Comparison of ENCODE assay signal across 31 cellular contexts in genomic region chr2:150856596-150857281, GRCh38.
"Had no signal": no experiment of that assay in that cellular context is flagged by ENCODE, and none has a peak within 500 bp of the region (broad histone marks: within the 10 kb centered on the region; RNA-seq: fewer than 3 reads in every experiment).

No MANE protein-coding gene starts in this region.

- H3K36me3 ChIP-seq: adrenal gland, heart right ventricle, left ventricle myocardium inferior, neutrophil, ovary, right lobe of liver, thyroid gland, upper lobe of right lung had no signal

- H3K27ac ChIP-seq: adrenal gland, body of pancreas, coronary artery, dorsolateral prefrontal cortex, heart right ventricle, left ventricle myocardium inferior, neutrophil, ovary, right lobe of liver, thyroid gland, upper lobe of right lung had no signal

- H3K27me3 ChIP-seq: adrenal gland, body of pancreas, heart right ventricle, neutrophil, ovary, right lobe of liver, thyroid gland, upper lobe of right lung had no signal

- DNase-seq: activated CD4-positive, alpha-beta T cell treated with anti-CD3 and anti-CD28 coated beads for 4 hours; activated CD4-positive, alpha-beta T cell treated with anti-CD3 and anti-CD28 coated beads, Interleukin-2, amount 50 U/mL, for 4 hours; activated CD8-positive, alpha-beta memory T cell treated with anti-CD3 and anti-CD28 coated beads, Interleukin-2, amount 50 U/mL, for 4 hours; activated effector memory CD4-positive, alpha-beta T cell treated with anti-CD3 and anti-CD28 coated beads, Interleukin-2, amount 50 U/mL, for 16 hours; activated naive CD4-positive, alpha-beta T cell treated with anti-CD3 and anti-CD28 coated beads for 36 hours; activated naive CD8-positive, alpha-beta T cell treated with anti-CD3 and anti-CD28 coated beads for 36 hours; activated T-cell treated with anti-CD3 and anti-CD28 coated beads, Interleukin-2, amount 50 U/mL, for 1 hour; adrenal gland; aorta; body of pancreas; dorsolateral prefrontal cortex; effector memory CD4-positive, alpha-beta T cell; foreskin melanocyte; heart right ventricle; left ventricle myocardium inferior; naive B cell; nephron progenitor cell; ovary; right lobe of liver; stimulated activated CD4-positive, alpha-beta T cell treated with anti-CD3 and anti-CD28 coated beads, Interleukin-12 subunit alpha, Interleukin-12 subunit beta, amount 100 ng/mL, for 4 hours; stimulated activated CD4-positive, alpha-beta T cell treated with anti-CD3 and anti-CD28 coated beads, Interleukin-4, amount 100 ng/mL, for 24 hours; stimulated activated naive CD8-positive, alpha-beta T cell treated with anti-CD3 and anti-CD28 coated beads, Interleukin-15, amount 100 ng/mL, for 72 hours; substantia nigra; thyroid gland; upper lobe of right lung had no signal

- H3K36me3 Mint-ChIP-seq: activated naive CD8-positive, alpha-beta T cell treated with anti-CD3 and anti-CD28 coated beads for 36 hours; naive B cell; stimulated activated effector memory CD8-positive, alpha-beta T cell treated with anti-CD3 and anti-CD28 coated beads, Interleukin-12 subunit alpha, Interleukin-12 subunit beta, amount 100 ng/mL, for 72 hours had no signal

- H3K4me1 ChIP-seq: adrenal gland, heart right ventricle, left ventricle myocardium inferior, right lobe of liver, thyroid gland, upper lobe of right lung had no signal

- H3K4me3 Mint-ChIP-seq: activated naive CD4-positive, alpha-beta T cell treated with anti-CD3 and anti-CD28 coated beads for 36 hours; activated naive CD8-positive, alpha-beta T cell treated with anti-CD3 and anti-CD28 coated beads for 36 hours; activated T-helper 1 cell treated with anti-CD3 and anti-CD28 coated beads, Interleukin-12 subunit alpha, Interleukin-12 subunit beta, Interleukin-2, Interleukin-4 antibody, amounts not matched to agents 30 ng/mL and 10 ng/mL and 1 ng/mL, durations not matched to agents 14 hours and 24 hours and 36 hours; naive B cell; nephron progenitor cell; stimulated activated effector memory CD8-positive, alpha-beta T cell treated with anti-CD3 and anti-CD28 coated beads, Interleukin-12 subunit alpha, Interleukin-12 subunit beta, amount 100 ng/mL, for 72 hours; stimulated activated naive CD8-positive, alpha-beta T cell treated with anti-CD3 and anti-CD28 coated beads, Interleukin-15, amount 100 ng/mL, for 72 hours had no signal

- H3K9me3 Mint-ChIP-seq: activated naive CD4-positive, alpha-beta T cell treated with anti-CD3 and anti-CD28 coated beads for 36 hours; activated naive CD8-positive, alpha-beta T cell treated with anti-CD3 and anti-CD28 coated beads for 36 hours; activated T-helper 1 cell treated with anti-CD3 and anti-CD28 coated beads, Interleukin-12 subunit alpha, Interleukin-12 subunit beta, Interleukin-2, Interleukin-4 antibody, amounts not matched to agents 30 ng/mL and 10 ng/mL and 1 ng/mL, durations not matched to agents 14 hours and 24 hours and 36 hours; nephron progenitor cell; stimulated activated effector memory CD8-positive, alpha-beta T cell treated with anti-CD3 and anti-CD28 coated beads, Interleukin-12 subunit alpha, Interleukin-12 subunit beta, amount 100 ng/mL, for 72 hours; stimulated activated naive CD8-positive, alpha-beta T cell treated with anti-CD3 and anti-CD28 coated beads, Interleukin-15, amount 100 ng/mL, for 72 hours had no signal

- ATAC-seq: body of pancreas; heart right ventricle; right lobe of liver; stimulated activated effector memory CD8-positive, alpha-beta T cell treated with anti-CD3 and anti-CD28 coated beads, Interleukin-12 subunit alpha, Interleukin-12 subunit beta, amount 100 ng/mL, for 72 hours; stimulated activated naive CD8-positive, alpha-beta T cell treated with anti-CD3 and anti-CD28 coated beads, Interleukin-15, amount 100 ng/mL, for 72 hours; upper lobe of right lung had no signal

- H3K4me3 ChIP-seq: adrenal gland, body of pancreas, coronary artery, dorsolateral prefrontal cortex, heart right ventricle, left ventricle myocardium inferior, lung, ovary, right lobe of liver, thyroid gland, upper lobe of right lung had no signal

- H3K27me3 Mint-ChIP-seq: naive B cell; progenitor cell of endocrine pancreas; stimulated activated naive CD8-positive, alpha-beta T cell treated with anti-CD3 and anti-CD28 coated beads, Interleukin-15, amount 100 ng/mL, for 72 hours had no signal

- H3K27ac Mint-ChIP-seq: activated naive CD4-positive, alpha-beta T cell treated with anti-CD3 and anti-CD28 coated beads for 36 hours; activated naive CD8-positive, alpha-beta T cell treated with anti-CD3 and anti-CD28 coated beads for 36 hours; activated T-helper 1 cell treated with anti-CD3 and anti-CD28 coated beads, Interleukin-12 subunit alpha, Interleukin-12 subunit beta, Interleukin-2, Interleukin-4 antibody, amounts not matched to agents 30 ng/mL and 10 ng/mL and 1 ng/mL, durations not matched to agents 14 hours and 24 hours and 36 hours; naive B cell; nephron progenitor cell; progenitor cell of endocrine pancreas; stimulated activated effector memory CD8-positive, alpha-beta T cell treated with anti-CD3 and anti-CD28 coated beads, Interleukin-12 subunit alpha, Interleukin-12 subunit beta, amount 100 ng/mL, for 72 hours; stimulated activated naive CD8-positive, alpha-beta T cell treated with anti-CD3 and anti-CD28 coated beads, Interleukin-15, amount 100 ng/mL, for 72 hours had no signal

- H3K9me3 ChIP-seq: adrenal gland, body of pancreas, heart right ventricle, left ventricle myocardium inferior, neutrophil, ovary, right lobe of liver, thyroid gland, upper lobe of right lung had no signal

- H3K4me1 Mint-ChIP-seq: activated naive CD8-positive, alpha-beta T cell treated with anti-CD3 and anti-CD28 coated beads for 36 hours; naive B cell; nephron progenitor cell; stimulated activated effector memory CD8-positive, alpha-beta T cell treated with anti-CD3 and anti-CD28 coated beads, Interleukin-12 subunit alpha, Interleukin-12 subunit beta, amount 100 ng/mL, for 72 hours; stimulated activated naive CD8-positive, alpha-beta T cell treated with anti-CD3 and anti-CD28 coated beads, Interleukin-15, amount 100 ng/mL, for 72 hours had no signal
